8 cellular contexts compared by ENCODE assay signal in genomic region chr12:118375348-118375747, GRCh38. TPM values are rescaled to one million over a fixed set of nuclear protein-coding genes. Genes with fewer than 3 reads are reported as not detected.
A peak's percentile ranks its signal among the peaks of the same experiment; 100 is the strongest.
DNase-seq lines count a peak whose midpoint lies in the region; ATAC-seq, FAIRE-seq and TF ChIP-seq lines count a peak whose summit lies in the region.

No MANE protein-coding gene starts in this region.

- no peak for ATAC-seq in activated T-helper 17 cell treated with anti-CD3 and anti-CD28 coated beads, Interleukin-2, amount 50 U/mL, for 72 hours (replicated peaks)
- ATAC-seq in HepG2 (no peak), GM18858 (IDR thresholded peaks at IDR 0.05; ENCODE audit: unreplicated experiment) (no peak)

- no peak for DNase-seq in T-helper 2 cell treated with Interferon-gamma antibody and Interleukin-4, amounts not matched to agents 5 μg/mL and 100 μg/mL, for 36 hours (ENCODE audit: low spot score)
- DNase-seq in T-helper 2 cell (no peak), HepG2 (ENCODE audit: low spot score) (no peak), substantia nigra (lab: John Stamatoyannopoulos, UW) (peak in 2 of 49 donors; percentile 31 to 44), MG63 (no peak), lower leg skin (ENCODE audit: low spot score in 2 of 2) (no peak)

- TF ChIP-seq POLR2A in HepG2 (IDR thresholded peaks at IDR 0.05; ENCODE audit: insufficient read depth in 1 of 2, low read depth in 2 of 2, low read length in 2 of 2) (no peak), lower leg skin (IDR thresholded peaks at IDR 0.05) (no peak)

- no peaks in the 10 kb centered on the region for H3K9me3 Mint-ChIP-seq in T-helper 2 cell treated with Interferon-gamma antibody and Interleukin-4, amounts not matched to agents 5 μg/mL and 100 μg/mL, for 36 hours
- no peaks in the 10 kb centered on the region for H3K9me3 Mint-ChIP-seq in activated T-helper 17 cell treated with anti-CD3 and anti-CD28 coated beads, Interleukin-2, amount 50 U/mL, for 72 hours

- BruUV-seq in HepG2 (replicated peaks; lab: Mats Ljungman, UMichigan) = no TSS peak

- H3K36me3 ChIP-seq in HepG2 (replicated peaks in 1 of 2; ENCODE audit: control insufficient read depth in 1 of 2, insufficient read depth in 2 of 2, low read length in 2 of 2) (peaks cover 4 to 10% of the 10 kb centered on the region in 2 experiments; a peak in 3 of 5 replicates), MG63 (peaks cover 10% of the 10 kb centered on the region)

- H3K36me3 Mint-ChIP-seq in T-helper 2 cell treated with Interferon-gamma antibody and Interleukin-4, amounts not matched to agents 5 μg/mL and 100 μg/mL, for 36 hours (ENCODE audit: low read depth) = peaks cover 6% of the 10 kb centered on the region
- H3K36me3 Mint-ChIP-seq in activated T-helper 17 cell treated with anti-CD3 and anti-CD28 coated beads, Interleukin-2, amount 50 U/mL, for 72 hours (ENCODE audit: low read depth) = peaks cover 23% of the 10 kb centered on the region

- H3K4me3 ChIP-seq in HepG2 (replicated peaks in 1 of 3; ENCODE audit: insufficient read depth in 1 of 3, low read depth in 2 of 3, low read length in 3 of 3) = peak overlapping the region; percentile 74 to 92 (median 86)
- H3K4me3 ChIP-seq in MG63 = no peak overlapping the region; the same call in 1 of the 2 replicates
- no peak overlapping the region for H3K4me3 ChIP-seq in lower leg skin (ENCODE audit: low read depth, poor library complexity, severe bottlenecking)

- H4K20me1 ChIP-seq in HepG2 (ENCODE audit: insufficient read depth, low read length) = peaks cover 8% of the 10 kb centered on the region; the same call in 1 of the 2 replicates

- POLR2A ChIA-PET in HepG2 (lab: Yijun Ruan, JAX) = interaction anchor here (0.5 to 2.2 kb wide), 6 partner anchors 21 to 314 kb away, joined by 3 to 20 read pairs (median 4); partner anchors contain the start of genes PEBP1 and WSB2

- H3K9me3 ChIP-seq in HepG2 (ENCODE audit: low read length) = no peaks in the 10 kb centered on the region
- H3K9me3 ChIP-seq in MG63 = no peaks in the 10 kb centered on the region

- peak overlapping the region; percentile 88 for H3K9ac ChIP-seq in HepG2 (ENCODE audit: insufficient read depth, low read depth, low read length)

- intact Hi-C loops in HepG2 (cut with micrococcal nuclease; ENCODE audit: unreplicated experiment) (no loop called here), lower leg skin (cut with DNase I; ENCODE audit: low total_unique reads) (no loop called here)

- H3K4me1 ChIP-seq in HepG2 (ENCODE audit: insufficient read depth, low read length) = peaks cover 28% of the 10 kb centered on the region

- CTCF ChIA-PET in HepG2 (lab: Yijun Ruan, JAX; ENCODE audit: low intra/inter-chr PET ratio, low total read pairs) = interaction anchor here (1.5 to 1.7 kb wide), 2 partner anchors 193 to 255 kb away, joined by 6 to 17 read pairs; no protein-coding TSS in a partner anchor

- H2AFZ ChIP-seq in HepG2 (ENCODE audit: low read length) = peak overlapping the region; percentile 70

- TF ChIP-seq EP300 in HepG2 (IDR thresholded peaks at IDR 0.05; ENCODE audit: low read depth in 2 of 2, low read length in 2 of 2) = no peak
- no peak for TF ChIP-seq EP300 in HepG2 (CRISPR knock-in tag; IDR thresholded peaks at IDR 0.05; ENCODE audit: borderline replicate concordance)

- peak overlapping the region; percentile 99 for H3K27ac Mint-ChIP-seq in T-helper 2 cell treated with Interferon-gamma antibody and Interleukin-4, amounts not matched to agents 5 μg/mL and 100 μg/mL, for 36 hours
- peak overlapping the region; percentile 99 for H3K27ac Mint-ChIP-seq in activated T-helper 17 cell treated with anti-CD3 and anti-CD28 coated beads, Interleukin-2, amount 50 U/mL, for 72 hours

- no peak for TF ChIP-seq CTCF in HepG2 (CRISPR knock-in tag; IDR thresholded peaks at IDR 0.05)
- TF ChIP-seq CTCF in lower leg skin (IDR thresholded peaks at IDR 0.05) = no peak

- FAIRE-seq in HepG2 (lab: Jason Lieb, UNC) = no peak

- H3K4me2 ChIP-seq in HepG2 (ENCODE audit: low read depth, low read length) = peak overlapping the region; percentile 85

- WGBS in HepG2 (ENCODE audit: low lambda C conversion rate) = 57% methylated on average over 10 of the region's 10 CpGs
- WGBS in lower leg skin, 2 donors = 43 to 49% methylated on average over 10 of the region's 10 CpGs

- peak overlapping the region; percentile 96 for H3K4me3 Mint-ChIP-seq in T-helper 2 cell treated with Interferon-gamma antibody and Interleukin-4, amounts not matched to agents 5 μg/mL and 100 μg/mL, for 36 hours
- H3K4me3 Mint-ChIP-seq in activated T-helper 17 cell treated with anti-CD3 and anti-CD28 coated beads, Interleukin-2, amount 50 U/mL, for 72 hours = peak overlapping the region; percentile 92

- in situ Hi-C loops in HepG2 (cut with HindIII; ENCODE audit: extremely low pct_ligation_motif_present, low pct_unique_long_range_greater_than_20kb) = no loop called here

- H3K27ac ChIP-seq in HepG2 (ENCODE audit: extremely low read length, insufficient read depth, low read length) = peak overlapping the region; percentile 88
- H3K27ac ChIP-seq in substantia nigra (ENCODE audit: low read depth, low read length, poor library complexity, severe bottlenecking) = peak overlapping the region; percentile 99

- TF ChIP-seq RAD21 in HepG2 (CRISPR knock-in tag; IDR thresholded peaks at IDR 0.05) = no peak

- H3K27me3 Mint-ChIP-seq in T-helper 2 cell treated with Interferon-gamma antibody and Interleukin-4, amounts not matched to agents 5 μg/mL and 100 μg/mL, for 36 hours (ENCODE audit: low read depth) = peaks cover 11% of the 10 kb centered on the region
- H3K27me3 Mint-ChIP-seq in activated T-helper 17 cell treated with anti-CD3 and anti-CD28 coated beads, Interleukin-2, amount 50 U/mL, for 72 hours = no peaks in the 10 kb centered on the region

- H3K4me1 Mint-ChIP-seq in T-helper 2 cell treated with Interferon-gamma antibody and Interleukin-4, amounts not matched to agents 5 μg/mL and 100 μg/mL, for 36 hours (ENCODE audit: low read depth) = peaks cover 41% of the 10 kb centered on the region
- H3K4me1 Mint-ChIP-seq in activated T-helper 17 cell treated with anti-CD3 and anti-CD28 coated beads, Interleukin-2, amount 50 U/mL, for 72 hours = peaks cover 23% of the 10 kb centered on the region

- peaks cover 43% of the 10 kb centered on the region for H3K79me2 ChIP-seq in HepG2 (ENCODE audit: insufficient read depth, low read length)

- H3K27me3 ChIP-seq in HepG2 (ENCODE audit: control insufficient read depth in 1 of 2, insufficient read depth in 2 of 2, low read length in 2 of 2) (no peaks in the 10 kb centered on the region; a peak in 1 of 5 replicates), MG63 (no peaks in the 10 kb centered on the region)

RNA-seq across cellular contexts. Expression of gene SUDS3, which starts 1.0 kb away (rescaled TPM):
- total RNA-seq in activated T-helper 17 cell treated with anti-CD3 and anti-CD28 coated beads, Interleukin-2, amount 50 U/mL, for 72 hours = 10 to 100 TPM; 24.2 to 30.8 TPM
- total RNA-seq in HepG2 (2016; rRNA removed; fragmentation: Illumina TruSeq; extraction: Trizol) (33.1 and 37.8 TPM in 2 replicates), lower leg skin (10 to 100 TPM; 33.9 to 85.0 (median 68.9) TPM)
- 4.5 and 5.5 TPM in 2 replicates for total RNA-seq in HepG2 (2016; cell fraction: cytosol; rRNA removed; fragmentation: Illumina TruSeq; extraction: Trizol; ENCODE audit: low read depth)
- total RNA-seq in HepG2 (2016; cell fraction: insoluble cytoplasmic fraction; rRNA removed; fragmentation: Illumina TruSeq; extraction: Trizol) = 32.2 and 39.3 TPM in 2 replicates
- total RNA-seq in HepG2 (2016; cell fraction: membrane; rRNA removed; fragmentation: Illumina TruSeq; extraction: Trizol) = 14.7 and 16.1 TPM in 2 replicates
- total RNA-seq in HepG2 (2016; cell fraction: nucleus; rRNA removed; fragmentation: Illumina TruSeq; extraction: Trizol) = 27.5 and 30.8 TPM in 2 replicates
- 17.7 and 20.2 TPM in 2 replicates for polyA plus RNA-seq in HepG2 (2011; rRNA removed)
- polyA plus RNA-seq in HepG2 (2011; cell fraction: cytosol; rRNA removed) = 8.1 and 11.4 TPM in 2 replicates
- 25.3 and 28.4 TPM in 2 replicates for polyA plus RNA-seq in HepG2 (2011; cell fraction: nucleus; rRNA removed)
- 12.1 and 13.1 TPM in 2 replicates for polyA plus RNA-seq in HepG2 (2012)
- polyA plus RNA-seq in HepG2 (2016; cell fraction: cytosol; fragmentation: Illumina TruSeq; extraction: Trizol; ENCODE audit: low read depth) = 3.0 and 3.4 TPM in 2 replicates
- 29.2 and 31.0 TPM in 2 replicates for polyA plus RNA-seq in HepG2 (2016; cell fraction: insoluble cytoplasmic fraction; fragmentation: Illumina TruSeq; extraction: Trizol; ENCODE audit: low read depth)
- 7.8 and 8.6 TPM in 2 replicates for polyA plus RNA-seq in HepG2 (2016; cell fraction: membrane; fragmentation: Illumina TruSeq; extraction: Trizol; ENCODE audit: low read depth)
- polyA plus RNA-seq in HepG2 (2016; cell fraction: nucleus; fragmentation: Illumina TruSeq; extraction: Trizol; ENCODE audit: insufficient read depth, low read depth) = 37.3 and 40.5 TPM in 2 replicates
- 19.1 and 23.0 TPM in 2 replicates for polyA minus RNA-seq in HepG2 (2011; rRNA and poly(A)+ RNA removed; ENCODE audit: low replicate concordance)
- polyA minus RNA-seq in HepG2 (2011; cell fraction: cytosol; rRNA and poly(A)+ RNA removed) = 10.3 and 12.4 TPM in 2 replicates
- 28.8 and 31.8 TPM in 2 replicates for polyA minus RNA-seq in HepG2 (2011; cell fraction: nucleus; rRNA and poly(A)+ RNA removed)
- 20.5 and 46.8 TPM in 2 replicates for total RNA-seq in MG63 (2014; rRNA removed; shearing (Covaris generic); ENCODE audit: low replicate concordance)

RNA-seq across cellular contexts. Expression of gene TAOK3, which starts 2.6 kb away (rescaled TPM):
- 10 to 100 TPM; 56.2 to 62.3 TPM for total RNA-seq in activated T-helper 17 cell treated with anti-CD3 and anti-CD28 coated beads, Interleukin-2, amount 50 U/mL, for 72 hours
- total RNA-seq in HepG2 (2016; rRNA removed; fragmentation: Illumina TruSeq; extraction: Trizol) (12.3 and 16.5 TPM in 2 replicates), lower leg skin (10 to 100 TPM; 15.7 to 46.6 (median 24.7) TPM)
- 2.5 and 3.7 TPM in 2 replicates for total RNA-seq in HepG2 (2016; cell fraction: cytosol; rRNA removed; fragmentation: Illumina TruSeq; extraction: Trizol; ENCODE audit: low read depth)
- total RNA-seq in HepG2 (2016; cell fraction: insoluble cytoplasmic fraction; rRNA removed; fragmentation: Illumina TruSeq; extraction: Trizol) = 10.0 and 19.2 TPM in 2 replicates
- total RNA-seq in HepG2 (2016; cell fraction: membrane; rRNA removed; fragmentation: Illumina TruSeq; extraction: Trizol) = 6.8 and 6.9 TPM in 2 replicates
- total RNA-seq in HepG2 (2016; cell fraction: nucleus; rRNA removed; fragmentation: Illumina TruSeq; extraction: Trizol) = 14.9 and 15.7 TPM in 2 replicates
- 8.5 and 10.4 TPM in 2 replicates for polyA plus RNA-seq in HepG2 (2011; rRNA removed)
- polyA plus RNA-seq in HepG2 (2011; cell fraction: cytosol; rRNA removed) = 5.9 and 11.1 TPM in 2 replicates
- polyA plus RNA-seq in HepG2 (2011; cell fraction: nucleus; rRNA removed) = 11.8 and 13.6 TPM in 2 replicates
- 9.5 and 10.2 TPM in 2 replicates for polyA plus RNA-seq in HepG2 (2012)
- 0.64 and 0.66 TPM in 2 replicates for polyA plus RNA-seq in HepG2 (2016; cell fraction: cytosol; fragmentation: Illumina TruSeq; extraction: Trizol; ENCODE audit: low read depth)
- 19.3 and 19.4 TPM in 2 replicates for polyA plus RNA-seq in HepG2 (2016; cell fraction: insoluble cytoplasmic fraction; fragmentation: Illumina TruSeq; extraction: Trizol; ENCODE audit: low read depth)
- 2.8 and 3.6 TPM in 2 replicates for polyA plus RNA-seq in HepG2 (2016; cell fraction: membrane; fragmentation: Illumina TruSeq; extraction: Trizol; ENCODE audit: low read depth)
- polyA plus RNA-seq in HepG2 (2016; cell fraction: nucleus; fragmentation: Illumina TruSeq; extraction: Trizol; ENCODE audit: insufficient read depth, low read depth) = 16.3 and 22.1 TPM in 2 replicates
- polyA minus RNA-seq in HepG2 (2011; rRNA and poly(A)+ RNA removed; ENCODE audit: low replicate concordance) = 20.1 and 23.9 TPM in 2 replicates
- 6.3 and 9.3 TPM in 2 replicates for polyA minus RNA-seq in HepG2 (2011; cell fraction: cytosol; rRNA and poly(A)+ RNA removed)
- polyA minus RNA-seq in HepG2 (2011; cell fraction: nucleus; rRNA and poly(A)+ RNA removed) = 22.1 and 24.2 TPM in 2 replicates
- total RNA-seq in MG63 (2014; rRNA removed; shearing (Covaris generic); ENCODE audit: low replicate concordance) = 17.4 and 24.5 TPM in 2 replicates

Comparison
In these comparisons a context has a peak if more than half of its experiments do, and no peak if none do; other contexts are left out.
1. H3K4me3 ChIP-seq: peak in HepG2 (3 of 3); none in MG63 (single experiment) and lower leg skin (single experiment).